8 cellular contexts compared by ENCODE assay signal in the genomic region with DNA sequence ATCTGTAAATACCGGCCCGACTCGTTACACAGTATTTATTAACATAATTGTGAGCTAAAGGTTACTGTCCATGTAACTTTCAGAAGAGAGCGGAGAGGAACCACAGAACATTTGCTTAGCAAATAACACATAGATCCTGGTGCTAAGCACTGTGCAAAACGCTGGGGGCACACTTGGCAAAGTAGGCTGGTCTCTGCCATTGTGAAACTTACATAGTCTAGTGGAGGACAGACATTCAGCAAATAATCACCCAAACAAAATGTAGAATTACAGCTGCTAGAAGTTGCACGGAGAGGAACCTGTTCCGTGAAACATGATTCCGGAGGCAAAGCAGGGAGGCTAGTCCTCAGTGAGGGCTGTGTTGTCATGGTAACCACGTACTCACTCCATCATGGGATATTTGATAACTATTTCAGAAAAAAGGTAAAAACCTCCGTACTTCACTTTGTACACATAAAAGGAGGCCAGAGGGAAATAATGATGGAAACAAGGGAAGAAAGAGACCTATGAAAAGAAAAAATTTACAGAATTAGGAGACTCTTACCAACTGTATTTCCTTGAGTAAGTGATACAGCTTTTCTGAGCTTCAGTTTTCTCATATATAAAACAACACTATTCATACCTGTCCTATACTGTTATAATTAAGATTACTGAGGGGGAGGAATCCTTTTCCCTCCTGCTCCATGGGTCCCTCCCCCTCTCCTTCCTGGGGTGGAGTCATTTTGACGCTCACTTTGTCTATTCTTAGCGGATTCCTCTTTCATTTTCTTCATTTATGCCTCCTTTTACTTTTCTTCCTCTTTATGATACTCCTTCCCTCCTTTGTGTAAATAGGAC. TPM values are rescaled to one million over a fixed set of nuclear protein-coding genes. Genes with fewer than 3 reads are reported as not detected.
A peak's percentile ranks its signal among the peaks of the same experiment; 100 is the strongest.
DNase-seq lines count a peak whose midpoint lies in the region; ATAC-seq and TF ChIP-seq lines count a peak whose summit lies in the region.

No MANE protein-coding gene starts in this region.

- H3K9me3 Mint-ChIP-seq in naive B cell, result peaks cover 0 to 4% (median 0%) of the 10 kb centered on the region in 7 donors

- peak overlapping the region; percentile 58 for H3K4me3 ChIP-seq in WI38 (ENCODE audit: low read depth, low read length)
- H3K4me3 ChIP-seq in upper lobe of right lung, result peak overlapping the region; percentile 94

- peaks cover 0 to 8% of the 10 kb centered on the region in 2 donors for H3K36me3 Mint-ChIP-seq in naive B cell

- no peaks in the 10 kb centered on the region for H3K27me3 Mint-ChIP-seq in naive B cell

- peak overlapping the region; percentile 90 to 99 (median 96) for H3K4me3 Mint-ChIP-seq in naive B cell

- TF ChIP-seq CTCF in WI38 (IDR thresholded peaks at IDR 0.05; ENCODE audit: low read depth, low read length) (no peak), upper lobe of right lung (IDR thresholded peaks at IDR 0.05) (peak; percentile 48)

- H3K27ac ChIP-seq in upper lobe of right lung, result peak overlapping the region; percentile 95

- intact Hi-C loops in upper lobe of right lung (cut with DNase I), result no loop called here

- peaks cover 31% of the 10 kb centered on the region for H3K4me1 ChIP-seq in upper lobe of right lung

- H3K27me3 ChIP-seq in upper lobe of right lung, result no peaks in the 10 kb centered on the region

- TF ChIP-seq POLR2A in erythroblast (IDR thresholded peaks at IDR 0.05; ENCODE audit: low read length), result peak; percentile 66

- ATAC-seq in HG02798 (IDR thresholded peaks at IDR 0.05; ENCODE audit: poor library complexity, unreplicated experiment) (peak; percentile 55), naive B cell (ENCODE audit: low read depth in 2 of 2) (peak in 1 of 2 donors; percentile 49), upper lobe of right lung (peak; percentile 35)

- peak in 2 of 3 donors; percentile 5 to 6 for DNase-seq in stimulated activated CD4-positive, alpha-beta T cell treated with anti-CD3 and anti-CD28 coated beads, Interleukin-12 subunit alpha, Interleukin-12 subunit beta, amount 100 ng/mL, for 48 hours (ENCODE audit: low read depth in 2 of 3, low spot score in 1 of 3)
- no peak for DNase-seq in stimulated activated CD4-positive, alpha-beta T cell treated with anti-CD3 and anti-CD28 coated beads, Interleukin-12 subunit alpha, Interleukin-12 subunit beta, amount 100 ng/mL, for 4 hours
- DNase-seq in NCI-H1694 treated with DMSO at 0.1 percent for 48 hours (lab: John Stamatoyannopoulos, UW) (peak; percentile 63), erythroblast (lab: John Stamatoyannopoulos, UW) (peak; percentile 74 to 80), naive B cell (no peak), upper lobe of right lung (no peak)

- peak overlapping the region; percentile 85 to 99 (median 98) for H3K27ac Mint-ChIP-seq in naive B cell

- H3K9me3 ChIP-seq in upper lobe of right lung, result no peaks in the 10 kb centered on the region

- H3K36me3 ChIP-seq in upper lobe of right lung, result no peaks in the 10 kb centered on the region

- peaks cover 41 to 52% (median 44%) of the 10 kb centered on the region in 3 donors for H3K4me1 Mint-ChIP-seq in naive B cell

RNA-seq across cellular contexts. Expression of gene RASGEF1B, which starts 0.8 kb away (rescaled TPM):
- 10 to 100 TPM; 43.9 to 75.9 (median 50.0) TPM for polyA plus RNA-seq in naive B cell (ENCODE audit: low read depth in 6 of 6)
- total RNA-seq in upper lobe of right lung, result 45.1 TPM

Comparison
In these comparisons a context has a peak if more than half of its experiments do, and no peak if none do; other contexts are left out.
1. DNase-seq: peak in stimulated activated CD4-positive, alpha-beta T cell treated with anti-CD3 and anti-CD28 coated beads, Interleukin-12 subunit alpha, Interleukin-12 subunit beta, amount 100 ng/mL, for 48 hours (2 of 3), NCI-H1694 treated with DMSO at 0.1 percent for 48 hours (single experiment) and erythroblast (2 of 2); none in stimulated activated CD4-positive, alpha-beta T cell treated with anti-CD3 and anti-CD28 coated beads, Interleukin-12 subunit alpha, Interleukin-12 subunit beta, amount 100 ng/mL, for 4 hours (single experiment), naive B cell (single experiment) and upper lobe of right lung (single experiment).